In genomic region chr11:66674964-66675602, GRCh38 we compare ENCODE assay signal across 1 cellular context.
TF ChIP-seq lines count a peak whose summit lies in the region.

No MANE protein-coding gene starts in this region.

TF ChIP-seq in endothelial cell of umbilical vein, 7 proteins besides CTCF, POLR2A, EP300 and RAD21:
- TF ChIP-seq GATA2 (IDR thresholded peaks at IDR 0.05; ENCODE audit: insufficient read depth, insufficient read length, low read depth, low read length) (no peak), EZH2 (IDR thresholded peaks at IDR 0.05; ENCODE audit: borderline replicate concordance, low read depth, low read length, severe bottlenecking) (no peak), POLR2AphosphoS5 (IDR thresholded peaks at IDR 0.05; ENCODE audit: insufficient read depth, low read depth, low read length) (no peak), JUN (IDR thresholded peaks at IDR 0.05; ENCODE audit: borderline replicate concordance, insufficient read depth, insufficient read length, low read depth) (no peak), MYC (IDR thresholded peaks at IDR 0.05; ENCODE audit: low read depth, low read length) (no peak), FOS (IDR thresholded peaks at IDR 0.05; ENCODE audit: borderline replicate concordance, insufficient read depth, low read length) (no peak), MAX (IDR thresholded peaks at IDR 0.05; ENCODE audit: insufficient read depth, insufficient read length) (no peak)
TF ChIP-seq in endothelial cell of umbilical vein: peak in this region for 0.
